In the genomic region with DNA sequence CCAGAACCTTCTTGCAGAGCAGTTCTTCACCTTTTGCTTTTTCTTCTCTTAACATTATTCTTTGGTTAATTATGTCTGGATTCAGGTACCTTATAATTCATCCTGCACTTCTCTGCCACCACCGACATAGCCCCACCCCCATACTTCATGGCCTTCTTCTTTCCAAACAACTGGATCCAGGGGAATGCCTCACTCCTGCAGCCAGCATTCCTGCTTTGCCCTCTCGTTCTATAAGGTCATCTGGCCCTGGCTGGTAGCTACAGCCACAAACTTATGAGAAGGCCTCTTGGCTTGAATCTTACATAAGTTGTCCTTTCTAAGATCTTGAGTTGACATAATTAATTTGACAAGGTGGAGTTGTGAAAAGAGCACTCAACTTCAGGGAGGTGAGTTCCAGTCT, we compare ENCODE assay signal across 1 cellular context.
TF ChIP-seq lines count a peak whose summit lies in the region.

No MANE protein-coding gene starts in this region.

TF ChIP-seq in GM12878, 131 proteins besides CTCF, POLR2A, EP300 and RAD21 (continued from another document):
- TF ChIP-seq PRDM15 (CRISPR knock-in tag; IDR thresholded peaks at IDR 0.05) (no peak), POU2F2 (IDR thresholded peaks at IDR 0.05; ENCODE audit: borderline replicate concordance, low read depth, low read length) (no peak), RAD51 (IDR thresholded peaks at IDR 0.05) (no peak), CBX3 (IDR thresholded peaks at IDR 0.05; ENCODE audit: borderline replicate concordance, low read depth) (no peak)
- TF ChIP-seq, protein P1, sequence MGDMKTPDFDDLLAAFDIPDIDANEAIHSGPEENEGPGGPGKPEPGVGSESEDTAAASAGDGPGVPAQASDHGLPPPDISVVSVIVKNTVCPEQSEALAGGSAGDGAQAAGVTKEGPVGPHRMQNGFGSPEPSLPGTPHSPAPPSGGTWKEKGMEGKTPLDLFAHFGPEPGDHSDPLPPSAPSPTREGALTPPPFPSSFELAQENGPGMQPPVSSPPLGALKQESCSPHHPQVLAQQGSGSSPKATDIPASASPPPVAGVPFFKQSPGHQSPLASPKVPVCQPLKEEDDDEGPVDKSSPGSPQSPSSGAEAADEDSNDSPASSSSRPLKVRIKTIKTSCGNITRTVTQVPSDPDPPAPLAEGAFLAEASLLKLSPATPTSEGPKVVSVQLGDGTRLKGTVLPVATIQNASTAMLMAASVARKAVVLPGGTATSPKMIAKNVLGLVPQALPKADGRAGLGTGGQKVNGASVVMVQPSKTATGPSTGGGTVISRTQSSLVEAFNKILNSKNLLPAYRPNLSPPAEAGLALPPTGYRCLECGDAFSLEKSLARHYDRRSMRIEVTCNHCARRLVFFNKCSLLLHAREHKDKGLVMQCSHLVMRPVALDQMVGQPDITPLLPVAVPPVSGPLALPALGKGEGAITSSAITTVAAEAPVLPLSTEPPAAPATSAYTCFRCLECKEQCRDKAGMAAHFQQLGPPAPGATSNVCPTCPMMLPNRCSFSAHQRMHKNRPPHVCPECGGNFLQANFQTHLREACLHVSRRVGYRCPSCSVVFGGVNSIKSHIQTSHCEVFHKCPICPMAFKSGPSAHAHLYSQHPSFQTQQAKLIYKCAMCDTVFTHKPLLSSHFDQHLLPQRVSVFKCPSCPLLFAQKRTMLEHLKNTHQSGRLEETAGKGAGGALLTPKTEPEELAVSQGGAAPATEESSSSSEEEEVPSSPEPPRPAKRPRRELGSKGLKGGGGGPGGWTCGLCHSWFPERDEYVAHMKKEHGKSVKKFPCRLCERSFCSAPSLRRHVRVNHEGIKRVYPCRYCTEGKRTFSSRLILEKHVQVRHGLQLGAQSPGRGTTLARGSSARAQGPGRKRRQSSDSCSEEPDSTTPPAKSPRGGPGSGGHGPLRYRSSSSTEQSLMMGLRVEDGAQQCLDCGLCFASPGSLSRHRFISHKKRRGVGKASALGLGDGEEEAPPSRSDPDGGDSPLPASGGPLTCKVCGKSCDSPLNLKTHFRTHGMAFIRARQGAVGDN (IDR thresholded peaks at IDR 0.05) = no peak
- TF ChIP-seq, protein P2, sequence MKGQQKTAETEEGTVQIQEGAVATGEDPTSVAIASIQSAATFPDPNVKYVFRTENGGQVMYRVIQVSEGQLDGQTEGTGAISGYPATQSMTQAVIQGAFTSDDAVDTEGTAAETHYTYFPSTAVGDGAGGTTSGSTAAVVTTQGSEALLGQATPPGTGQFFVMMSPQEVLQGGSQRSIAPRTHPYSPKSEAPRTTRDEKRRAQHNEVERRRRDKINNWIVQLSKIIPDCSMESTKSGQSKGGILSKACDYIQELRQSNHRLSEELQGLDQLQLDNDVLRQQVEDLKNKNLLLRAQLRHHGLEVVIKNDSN (IDR thresholded peaks at IDR 0.05; ENCODE audit: borderline replicate concordance, extremely low read length, insufficient read depth, low read depth, low read length) = no peak
